In the genomic region with DNA sequence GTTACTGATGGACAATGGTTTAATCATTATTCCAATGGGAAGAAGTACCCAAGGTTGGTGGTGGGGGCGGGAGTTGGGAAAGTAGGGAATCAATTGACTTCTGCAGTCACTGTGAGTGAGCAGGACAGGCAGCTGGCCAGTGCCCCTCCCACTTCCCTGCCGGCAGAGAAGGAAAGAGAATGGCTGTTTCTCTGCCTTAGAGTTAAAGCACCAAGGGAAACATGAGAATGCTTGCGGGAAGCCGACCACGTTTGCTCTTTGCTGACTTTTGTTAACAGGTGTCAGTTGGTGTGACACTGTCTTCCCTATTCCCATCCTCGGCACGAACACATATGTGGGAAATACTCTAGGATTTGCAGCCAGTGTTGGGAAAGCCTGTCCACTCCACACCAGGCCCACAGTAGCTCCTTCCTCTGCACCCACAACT, we compare ENCODE assay signal across 9 cellular contexts. TPM values are rescaled to one million over a fixed set of nuclear protein-coding genes. Genes with fewer than 3 reads are reported as not detected.
DNase-seq lines count a peak whose midpoint lies in the region; ATAC-seq and TF ChIP-seq lines count a peak whose summit lies in the region.
"Had no signal": no experiment of that assay in that cellular context is flagged by ENCODE, and none has a peak within 500 bp of the region (broad histone marks: within the 10 kb centered on the region; RNA-seq: fewer than 3 reads in every experiment).

No MANE protein-coding gene starts in this region.

- H2BK120ac ChIP-seq in neuronal stem cell (ENCODE audit: low read depth, low read length): no peak overlapping the region

- no peak overlapping the region for H3K14ac ChIP-seq in neuronal stem cell (ENCODE audit: low read length)

- no peaks in the 10 kb centered on the region for H3K9me3 ChIP-seq in neuronal stem cell (replicated peaks in 1 of 2; ENCODE audit: control insufficient read depth in 2 of 2, insufficient read depth in 1 of 2, low read depth in 1 of 2, low read length in 2 of 2)
- no peaks in the 10 kb centered on the region for H3K9me3 ChIP-seq in CD8-positive, alpha-beta T cell (ENCODE audit: low read length)

- no peak overlapping the region for H4K91ac ChIP-seq in neuronal stem cell (ENCODE audit: low read depth, low read length, poor library complexity)

- no peaks in the 10 kb centered on the region for H3K4me1 Mint-ChIP-seq in CD8-positive, alpha-beta T cell (ENCODE audit: low read depth)

- peaks cover 5 to 10% of the 10 kb centered on the region in 2 donors for H3K4me1 ChIP-seq in neuronal stem cell (ENCODE audit: control insufficient read depth in 2 of 2, insufficient read depth in 1 of 2, low read depth in 1 of 2, low read length in 2 of 2)
- H3K4me1 ChIP-seq in CD8-positive, alpha-beta T cell (ENCODE audit: insufficient read depth, low read length): no peaks in the 10 kb centered on the region

- no peaks in the 10 kb centered on the region for H3K79me1 ChIP-seq in neuronal stem cell (ENCODE audit: low read depth, low read length)

- no peak for TF ChIP-seq CTCF in CD8-positive, alpha-beta T cell (IDR thresholded peaks at IDR 0.05)

- peak overlapping the region in 1 of 2 donors; percentile 20 for H3K4me3 ChIP-seq in neuronal stem cell (ENCODE audit: low read length in 2 of 2)
- no peak overlapping the region for H3K4me3 ChIP-seq in CD8-positive, alpha-beta T cell (ENCODE audit: low read depth, low read length)

- no peaks in the 10 kb centered on the region for H3K36me3 Mint-ChIP-seq in CD8-positive, alpha-beta T cell

- H3K4me2 ChIP-seq in neuronal stem cell (ENCODE audit: insufficient read depth, low read length, poor library complexity, severe bottlenecking): no peak overlapping the region

- peak overlapping the region; percentile 88 for H2AFZ ChIP-seq in neuronal stem cell (ENCODE audit: low read length)

- peak; percentile 85 for ATAC-seq in SK-N-SH treated with all-trans-retinoic acid at 6 μM for 48 hours
- ATAC-seq in CD8-positive, alpha-beta T cell: no peak
- no peak for ATAC-seq in GM19467 (IDR thresholded peaks at IDR 0.05; ENCODE audit: unreplicated experiment)

- no peak overlapping the region for H2BK15ac ChIP-seq in neuronal stem cell (ENCODE audit: low read length)

- no peak overlapping the region for H4K8ac ChIP-seq in neuronal stem cell (ENCODE audit: low read depth, low read length)

- no peak overlapping the region for H2BK12ac ChIP-seq in neuronal stem cell (ENCODE audit: low read length)

- no peak overlapping the region for H3K4me3 Mint-ChIP-seq in CD8-positive, alpha-beta T cell

- no peak overlapping the region for H2AK5ac ChIP-seq in neuronal stem cell (ENCODE audit: low read depth, low read length)

- H3K27ac Mint-ChIP-seq in CD8-positive, alpha-beta T cell: no peak overlapping the region

- no peaks in the 10 kb centered on the region for H3K27me3 Mint-ChIP-seq in CD8-positive, alpha-beta T cell (ENCODE audit: low read depth)

- no peaks in the 10 kb centered on the region for H3K36me3 ChIP-seq in neuronal stem cell (replicated peaks in 1 of 2; ENCODE audit: control insufficient read depth in 2 of 2, insufficient read depth in 2 of 2, low read length in 2 of 2)
- no peaks in the 10 kb centered on the region for H3K36me3 ChIP-seq in CD8-positive, alpha-beta T cell (ENCODE audit: insufficient read depth, low read length)

- no peaks in the 10 kb centered on the region for H3K9me3 Mint-ChIP-seq in CD8-positive, alpha-beta T cell

- no peak overlapping the region for H3K9ac ChIP-seq in neuronal stem cell (ENCODE audit: low read depth, low read length, poor library complexity)

- no peaks in the 10 kb centered on the region for H3K27me3 ChIP-seq in neuronal stem cell (ENCODE audit: control insufficient read depth in 3 of 3, insufficient read depth in 3 of 3, low read depth in 1 of 3, low read length in 3 of 3)
- H3K27me3 ChIP-seq in CD8-positive, alpha-beta T cell (ENCODE audit: insufficient read depth, low read length): no peaks in the 10 kb centered on the region

- peak; percentile 33 for DNase-seq in COLO829 (ENCODE audit: low spot score)
- DNase-seq in glomerular visceral epithelial cell (ENCODE audit: extremely low spot score): peak; percentile 34
- DNase-seq in neuronal stem cell (ENCODE audit: low spot score): peak; percentile 21
- DNase-seq in CD8-positive, alpha-beta T cell: no peak
- no peak for DNase-seq in Ammon's horn (ENCODE audit: low spot score)
- no peak for DNase-seq in NCI-H1417 treated with DMSO at 0.1 percent for 48 hours (lab: John Stamatoyannopoulos, UW)

- H3K23ac ChIP-seq in neuronal stem cell (ENCODE audit: low read depth, low read length, poor library complexity): no peak overlapping the region

- POLR2A ChIA-PET in CD8-positive, alpha-beta T cell (lab: Charles Lee): no interaction called here

- H3K18ac ChIP-seq in neuronal stem cell (ENCODE audit: low read length): no peak overlapping the region

- CTCF ChIA-PET in CD8-positive, alpha-beta T cell (lab: Charles Lee): interaction anchor here (1.6 kb wide), 1 partner anchor 16 kb away, joined by 5 read pairs; no protein-coding TSS in a partner anchor

- no CpG with 5 or more reads among the region's 7 CpGs for WGBS in neuronal stem cell (ENCODE audit: extremely low coverage in 2 of 2, insufficient read length in 2 of 2, insufficient replicate concordance in 1 of 2), 2 donors

- intact Hi-C loops in CD8-positive, alpha-beta T cell (cut with DNase I, micrococcal nuclease): no loop called here

- no peak overlapping the region for H3K27ac ChIP-seq in neuronal stem cell (replicated peaks; ENCODE audit: low read length)
- no peak overlapping the region for H3K27ac ChIP-seq in CD8-positive, alpha-beta T cell (ENCODE audit: low read depth, low read length)

- H2BK5ac ChIP-seq in neuronal stem cell (ENCODE audit: low read length): no peak overlapping the region

- H3K4ac ChIP-seq in neuronal stem cell (ENCODE audit: low read length): no peak overlapping the region

TF ChIP-seq in SK-N-SH treated with all-trans-retinoic acid at 6 μM for 48 hours, 23 proteins besides CTCF, POLR2A, EP300 and RAD21:
- peak; percentile 66 for TF ChIP-seq RARB (CRISPR knock-in tag; IDR thresholded peaks at IDR 0.05)
- TF ChIP-seq OSR1 (CRISPR knock-in tag; IDR thresholded peaks at IDR 0.05): peak; percentile 76; the same call in 1 of the 2 replicates
- TF ChIP-seq SNAI2 (CRISPR knock-in tag; IDR thresholded peaks at IDR 0.05): no peak
- TF ChIP-seq TOX (CRISPR knock-in tag; IDR thresholded peaks at IDR 0.05; ENCODE audit: borderline replicate concordance): peak; percentile 61; the same call in 1 of the 2 replicates
- TF ChIP-seq, protein P1, sequence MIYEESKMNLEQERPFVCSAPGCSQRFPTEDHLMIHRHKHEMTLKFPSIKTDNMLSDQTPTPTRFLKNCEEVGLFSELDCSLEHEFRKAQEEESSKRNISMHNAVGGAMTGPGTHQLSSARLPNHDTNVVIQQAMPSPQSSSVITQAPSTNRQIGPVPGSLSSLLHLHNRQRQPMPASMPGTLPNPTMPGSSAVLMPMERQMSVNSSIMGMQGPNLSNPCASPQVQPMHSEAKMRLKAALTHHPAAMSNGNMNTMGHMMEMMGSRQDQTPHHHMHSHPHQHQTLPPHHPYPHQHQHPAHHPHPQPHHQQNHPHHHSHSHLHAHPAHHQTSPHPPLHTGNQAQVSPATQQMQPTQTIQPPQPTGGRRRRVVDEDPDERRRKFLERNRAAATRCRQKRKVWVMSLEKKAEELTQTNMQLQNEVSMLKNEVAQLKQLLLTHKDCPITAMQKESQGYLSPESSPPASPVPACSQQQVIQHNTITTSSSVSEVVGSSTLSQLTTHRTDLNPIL (CRISPR knock-in tag; IDR thresholded peaks at IDR 0.05; ENCODE audit: low read depth): no peak

RNA-seq across cellular contexts. Expression of a gene that starts 33.5 kb away (rescaled TPM):
- 4.2 TPM for polyA plus RNA-seq in neuronal stem cell (2013, experiment 1 of 2)
- polyA plus RNA-seq in neuronal stem cell (2013, experiment 2 of 2): 3.4 TPM
- total RNA-seq in CD8-positive, alpha-beta T cell: 1 to 10 TPM; 5.3 to 6.3 TPM

RNA-seq across cellular contexts. Expression of a gene that starts 36.1 kb away (rescaled TPM):
- polyA plus RNA-seq in neuronal stem cell (2013, experiment 1 of 2): 0.89 TPM
- polyA plus RNA-seq in neuronal stem cell (2013, experiment 2 of 2): 0.96 TPM
- total RNA-seq in CD8-positive, alpha-beta T cell: not detected
- total RNA-seq: activated CD8-positive, alpha-beta memory T cell treated with anti-CD3 and anti-CD28 coated beads for 36 hours had no signal

Comparison
In these comparisons a context has a peak if more than half of its experiments do, and no peak if none do; other contexts are left out.
1. DNase-seq: peak in COLO829 (single experiment), glomerular visceral epithelial cell (single experiment) and neuronal stem cell (single experiment); none in CD8-positive, alpha-beta T cell (0 of 7), Ammon's horn (single experiment) and NCI-H1417 treated with DMSO at 0.1 percent for 48 hours (single experiment).